In the genomic region with DNA sequence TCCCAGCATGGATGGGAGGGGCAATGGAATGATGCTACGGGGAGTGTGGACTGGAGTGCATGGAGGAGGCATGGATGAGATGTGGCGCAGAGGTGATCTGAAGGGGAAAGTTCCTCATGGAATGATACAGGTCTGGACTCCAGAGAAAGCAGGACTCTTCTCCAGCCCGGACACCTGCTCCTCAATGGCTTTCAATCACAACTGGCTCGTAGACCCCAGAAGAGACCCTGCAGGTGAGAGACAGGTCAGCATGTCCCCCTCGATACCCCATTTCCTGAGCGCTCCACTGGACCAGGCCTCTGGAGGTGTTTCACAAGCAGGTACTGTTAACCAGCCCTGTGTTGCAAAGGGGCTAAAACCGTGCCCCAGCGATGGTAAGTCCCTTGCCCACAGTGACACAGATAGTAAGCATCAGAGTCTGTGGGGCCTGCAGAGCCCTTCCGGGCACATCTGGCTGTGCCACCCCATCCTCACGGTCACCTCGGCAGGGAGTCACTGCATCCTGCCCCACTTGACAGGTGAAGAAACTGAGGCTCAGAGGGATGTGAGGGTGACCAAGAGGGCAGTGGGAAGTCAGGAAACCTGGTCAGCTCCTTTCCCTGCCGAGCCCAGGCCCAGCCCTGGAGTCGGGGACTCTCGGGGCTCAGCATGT, we compare ENCODE assay signal across 8 cellular contexts. TPM values are rescaled to one million over a fixed set of nuclear protein-coding genes. Genes with fewer than 3 reads are reported as not detected.
A peak's percentile ranks its signal among the peaks of the same experiment; 100 is the strongest.
DNase-seq lines count a peak whose midpoint lies in the region; ATAC-seq and TF ChIP-seq lines count a peak whose summit lies in the region.

No MANE protein-coding gene starts in this region.

- no peaks in the 10 kb centered on the region for H3K9me2 ChIP-seq in OCI-LY1 (ENCODE audit: low read depth, low read length)

- no peaks in the 10 kb centered on the region for H3K9me3 Mint-ChIP-seq in activated CD4-positive, alpha-beta memory T cell treated with anti-CD3 and anti-CD28 coated beads for 36 hours
- no peaks in the 10 kb centered on the region for H3K9me3 Mint-ChIP-seq in activated CD4-positive, alpha-beta memory T cell treated with anti-CD3 and anti-CD28 coated beads, Interleukin-2, amount 10 ng/mL, durations not matched to agents 7 days and 5 days
- no peaks in the 10 kb centered on the region for H3K9me3 Mint-ChIP-seq in dendritic cell treated with granulocyte-macrophage colony-stimulating factor and Interleukin-4, amounts not matched to agents 40 ng/mL and 50 ng/mL, for 4 days
- no peaks in the 10 kb centered on the region for H3K9me3 Mint-ChIP-seq in stimulated activated naive B cell treated with anti-CD40 and anti-IgM and Interleukin-4, amounts not matched to agents 10 μg/mL and 1 μg/mL and 100 μg/mL, for 72 hours

- H3K36me3 ChIP-seq in OCI-LY1 (ENCODE audit: insufficient read depth, low read length) (peaks cover 75% of the 10 kb centered on the region), H7 (replicated peaks; ENCODE audit: control insufficient read depth, insufficient read depth, low read length) (peaks cover 28% of the 10 kb centered on the region)

- no peaks in the 10 kb centered on the region for H3F3A ChIP-seq in OCI-LY1 (ENCODE audit: insufficient read depth, low read length)

- peaks cover 6% of the 10 kb centered on the region for H3K4me1 ChIP-seq in OCI-LY1 (ENCODE audit: insufficient read depth, low read length, severe bottlenecking)

- CTCF ChIA-PET in activated CD4-positive, alpha-beta memory T cell treated with anti-CD3 and anti-CD28 coated beads for 36 hours (lab: Charles Lee) = interaction anchor here (0.5 to 15.3 kb wide), 51 partner anchors 8 to 490 kb away, joined by 3 to 347 read pairs (median 5); a partner anchor contains a TSS
- CTCF ChIA-PET in activated CD4-positive, alpha-beta memory T cell treated with anti-CD3 and anti-CD28 coated beads, Interleukin-2, amount 10 ng/mL, durations not matched to agents 7 days and 5 days (lab: Charles Lee) = interaction anchor here (0.6 to 6.8 kb wide), 37 partner anchors 9 to 200 kb away, joined by 3 to 157 read pairs (median 4); a partner anchor contains a TSS

- H3K9ac ChIP-seq in OCI-LY1 (ENCODE audit: low read length) = no peak overlapping the region

- H3K27ac ChIP-seq in OCI-LY1 (ENCODE audit: low read depth, low read length, poor library complexity, severe bottlenecking) = no peak overlapping the region

- H3K4me3 Mint-ChIP-seq in activated CD4-positive, alpha-beta memory T cell treated with anti-CD3 and anti-CD28 coated beads for 36 hours = no peak overlapping the region
- H3K4me3 Mint-ChIP-seq in activated CD4-positive, alpha-beta memory T cell treated with anti-CD3 and anti-CD28 coated beads, Interleukin-2, amount 10 ng/mL, durations not matched to agents 7 days and 5 days = no peak overlapping the region
- H3K4me3 Mint-ChIP-seq in dendritic cell treated with granulocyte-macrophage colony-stimulating factor and Interleukin-4, amounts not matched to agents 40 ng/mL and 50 ng/mL, for 4 days = no peak overlapping the region
- H3K4me3 Mint-ChIP-seq in stimulated activated naive B cell treated with anti-CD40 and anti-IgM and Interleukin-4, amounts not matched to agents 10 μg/mL and 1 μg/mL and 100 μg/mL, for 72 hours = peak overlapping the region in 1 of 2 donors; percentile 44

- POLR2A ChIA-PET in activated CD4-positive, alpha-beta memory T cell treated with anti-CD3 and anti-CD28 coated beads for 36 hours (lab: Charles Lee) = interaction anchor here (0.6 to 1.6 kb wide), 6 partner anchors 11 to 92 kb away, joined by 3 to 7 read pairs (median 4); a partner anchor contains a TSS
- POLR2A ChIA-PET in activated CD4-positive, alpha-beta memory T cell treated with anti-CD3 and anti-CD28 coated beads, Interleukin-2, amount 10 ng/mL, durations not matched to agents 7 days and 5 days (lab: Charles Lee) = interaction anchor here (0.7 to 2.5 kb wide), 8 partner anchors 12 to 175 kb away, joined by 3 to 13 read pairs (median 6); a partner anchor contains a TSS

- ATAC-seq in stimulated activated naive B cell treated with anti-CD40 and anti-IgM and Interleukin-4, amounts not matched to agents 10 μg/mL and 1 μg/mL and 100 μg/mL, for 72 hours (replicated peaks) = peak; percentile 21 to 41

- H3K4me3 ChIP-seq in OCI-LY1 (ENCODE audit: low read depth, low read length, poor library complexity, severe bottlenecking) (no peak overlapping the region), H7 (ENCODE audit: insufficient read depth, low read depth, low read length) (no peak overlapping the region)

- no peak overlapping the region for H3K4me2 ChIP-seq in OCI-LY1 (ENCODE audit: low read length)

- no peaks in the 10 kb centered on the region for H4K20me1 ChIP-seq in OCI-LY1 (ENCODE audit: insufficient read depth, low read length)

- H3K36me3 Mint-ChIP-seq in activated CD4-positive, alpha-beta memory T cell treated with anti-CD3 and anti-CD28 coated beads for 36 hours = peaks cover 26% of the 10 kb centered on the region
- peaks cover 65% of the 10 kb centered on the region for H3K36me3 Mint-ChIP-seq in activated CD4-positive, alpha-beta memory T cell treated with anti-CD3 and anti-CD28 coated beads, Interleukin-2, amount 10 ng/mL, durations not matched to agents 7 days and 5 days (ENCODE audit: low read depth)
- peaks cover 12% of the 10 kb centered on the region for H3K36me3 Mint-ChIP-seq in dendritic cell treated with granulocyte-macrophage colony-stimulating factor and Interleukin-4, amounts not matched to agents 40 ng/mL and 50 ng/mL, for 4 days (ENCODE audit: low read depth)
- H3K36me3 Mint-ChIP-seq in stimulated activated naive B cell treated with anti-CD40 and anti-IgM and Interleukin-4, amounts not matched to agents 10 μg/mL and 1 μg/mL and 100 μg/mL, for 72 hours = peaks cover 19 to 35% of the 10 kb centered on the region in 2 donors

- H3K79me2 ChIP-seq in OCI-LY1 (ENCODE audit: insufficient read depth, low read length) = no peaks in the 10 kb centered on the region

- H3K4me1 Mint-ChIP-seq in activated CD4-positive, alpha-beta memory T cell treated with anti-CD3 and anti-CD28 coated beads for 36 hours (ENCODE audit: low read depth) = peaks cover 20% of the 10 kb centered on the region
- peaks cover 19% of the 10 kb centered on the region for H3K4me1 Mint-ChIP-seq in activated CD4-positive, alpha-beta memory T cell treated with anti-CD3 and anti-CD28 coated beads, Interleukin-2, amount 10 ng/mL, durations not matched to agents 7 days and 5 days
- H3K4me1 Mint-ChIP-seq in dendritic cell treated with granulocyte-macrophage colony-stimulating factor and Interleukin-4, amounts not matched to agents 40 ng/mL and 50 ng/mL, for 4 days (ENCODE audit: low read depth) = peaks cover 27% of the 10 kb centered on the region
- peaks cover 26 to 36% of the 10 kb centered on the region in 2 donors for H3K4me1 Mint-ChIP-seq in stimulated activated naive B cell treated with anti-CD40 and anti-IgM and Interleukin-4, amounts not matched to agents 10 μg/mL and 1 μg/mL and 100 μg/mL, for 72 hours

- peak overlapping the region; percentile 61 for H3K27ac Mint-ChIP-seq in activated CD4-positive, alpha-beta memory T cell treated with anti-CD3 and anti-CD28 coated beads for 36 hours
- no peak overlapping the region for H3K27ac Mint-ChIP-seq in activated CD4-positive, alpha-beta memory T cell treated with anti-CD3 and anti-CD28 coated beads, Interleukin-2, amount 10 ng/mL, durations not matched to agents 7 days and 5 days
- peak overlapping the region; percentile 50 for H3K27ac Mint-ChIP-seq in dendritic cell treated with granulocyte-macrophage colony-stimulating factor and Interleukin-4, amounts not matched to agents 40 ng/mL and 50 ng/mL, for 4 days
- H3K27ac Mint-ChIP-seq in stimulated activated naive B cell treated with anti-CD40 and anti-IgM and Interleukin-4, amounts not matched to agents 10 μg/mL and 1 μg/mL and 100 μg/mL, for 72 hours = peak overlapping the region; percentile 84

- H3K27me3 Mint-ChIP-seq in activated CD4-positive, alpha-beta memory T cell treated with anti-CD3 and anti-CD28 coated beads for 36 hours = no peaks in the 10 kb centered on the region
- H3K27me3 Mint-ChIP-seq in activated CD4-positive, alpha-beta memory T cell treated with anti-CD3 and anti-CD28 coated beads, Interleukin-2, amount 10 ng/mL, durations not matched to agents 7 days and 5 days = no peaks in the 10 kb centered on the region
- H3K27me3 Mint-ChIP-seq in dendritic cell treated with granulocyte-macrophage colony-stimulating factor and Interleukin-4, amounts not matched to agents 40 ng/mL and 50 ng/mL, for 4 days = no peaks in the 10 kb centered on the region
- H3K27me3 Mint-ChIP-seq in stimulated activated naive B cell treated with anti-CD40 and anti-IgM and Interleukin-4, amounts not matched to agents 10 μg/mL and 1 μg/mL and 100 μg/mL, for 72 hours = no peaks in the 10 kb centered on the region

- DNase-seq in activated CD4-positive, alpha-beta memory T cell treated with anti-CD3 and anti-CD28 coated beads for 36 hours = no peak
- DNase-seq in activated CD4-positive, alpha-beta memory T cell treated with anti-CD3 and anti-CD28 coated beads, Interleukin-2, amount 10 ng/mL, durations not matched to agents 7 days and 5 days = no peak
- no peak for DNase-seq in stimulated activated naive B cell treated with anti-CD40 and anti-IgM and Interleukin-4, amounts not matched to agents 10 μg/mL and 1 μg/mL and 100 μg/mL, for 72 hours
- DNase-seq in EL (no peak), H7 (no peak), NCI-H1092 treated with DMSO at 0.1 percent for 48 hours (lab: John Stamatoyannopoulos, UW) (no peak)

- H3K27me3 ChIP-seq in OCI-LY1 (ENCODE audit: insufficient read depth, low read length) = no peaks in the 10 kb centered on the region
- no peaks in the 10 kb centered on the region for H3K27me3 ChIP-seq in H7 (ENCODE audit: control insufficient read depth, insufficient read depth, low read length)

- intact Hi-C loops in activated CD4-positive, alpha-beta memory T cell treated with anti-CD3 and anti-CD28 coated beads for 36 hours (cut with micrococcal nuclease) = loop anchor here (1.0 kb wide), 1 partner anchor 92 kb away; no protein-coding TSS in a partner anchor
- intact Hi-C loops in dendritic cell treated with granulocyte-macrophage colony-stimulating factor and Interleukin-4, amounts not matched to agents 40 ng/mL and 50 ng/mL, for 4 days (cut with micrococcal nuclease) = loop anchor here (1.0 to 2.0 kb wide), 2 partner anchors 92 to 174 kb away; no protein-coding TSS in a partner anchor

- no peak overlapping the region for H2AFZ ChIP-seq in OCI-LY1 (ENCODE audit: low read length)

- TF ChIP-seq CTCF in OCI-LY1 (IDR thresholded peaks at IDR 0.05; ENCODE audit: low read length) = 0 out of 2 replicates have a peak, but pooled peaks have one; percentile 4

- no peaks in the 10 kb centered on the region for H3K9me3 ChIP-seq in OCI-LY1 (ENCODE audit: low read length)

RNA-seq across cellular contexts. Expression of a gene that starts 5.5 kb away (rescaled TPM):
- total RNA-seq in activated CD4-positive, alpha-beta memory T cell treated with anti-CD3 and anti-CD28 coated beads for 36 hours = 10 to 100 TPM; 41.5 to 42.0 TPM
- total RNA-seq in activated CD4-positive, alpha-beta memory T cell treated with anti-CD3 and anti-CD28 coated beads, Interleukin-2, amount 10 ng/mL, durations not matched to agents 7 days and 5 days = 10 to 100 TPM; 48.2 TPM
- total RNA-seq in H7 (2014; rRNA removed; shearing (Covaris generic)) = 38.3 and 45.6 TPM in 2 replicates

RNA-seq across cellular contexts. Expression of a gene that starts 12.6 kb away (rescaled TPM):
- 1 to 10 TPM in 1 of 2 experiments, under 1 TPM in 1; 0.94 to 2.9 TPM for total RNA-seq in activated CD4-positive, alpha-beta memory T cell treated with anti-CD3 and anti-CD28 coated beads for 36 hours
- 1 to 10 TPM; 1.5 to 1.9 TPM for total RNA-seq in activated CD4-positive, alpha-beta memory T cell treated with anti-CD3 and anti-CD28 coated beads, Interleukin-2, amount 10 ng/mL, durations not matched to agents 7 days and 5 days
- 0.94 and 3.4 TPM in 2 replicates for total RNA-seq in H7 (2014; rRNA removed; shearing (Covaris generic))

RNA-seq across cellular contexts. Expression of a gene that starts 26.3 kb away (rescaled TPM):
- total RNA-seq in activated CD4-positive, alpha-beta memory T cell treated with anti-CD3 and anti-CD28 coated beads for 36 hours = 10 to 100 TPM; 21.2 to 23.5 TPM
- 10 to 100 TPM; 19.4 to 21.5 TPM for total RNA-seq in activated CD4-positive, alpha-beta memory T cell treated with anti-CD3 and anti-CD28 coated beads, Interleukin-2, amount 10 ng/mL, durations not matched to agents 7 days and 5 days
- 18.5 and 24.6 TPM in 2 replicates for total RNA-seq in H7 (2014; rRNA removed; shearing (Covaris generic))

RNA-seq across cellular contexts. Expression of a gene that starts 37.7 kb away (rescaled TPM):
- total RNA-seq in activated CD4-positive, alpha-beta memory T cell treated with anti-CD3 and anti-CD28 coated beads for 36 hours = 10 to 100 TPM; 50.7 to 58.0 TPM
- 100 to 1,000 TPM; 212 to 218 TPM for total RNA-seq in activated CD4-positive, alpha-beta memory T cell treated with anti-CD3 and anti-CD28 coated beads, Interleukin-2, amount 10 ng/mL, durations not matched to agents 7 days and 5 days
- total RNA-seq in H7 (2014; rRNA removed; shearing (Covaris generic)) = 16.9 and 27.1 TPM in 2 replicates

RNA-seq across cellular contexts. Expression of a gene that starts 43.7 kb away (rescaled TPM):
- 10 to 100 TPM; 50.1 to 53.8 TPM for total RNA-seq in activated CD4-positive, alpha-beta memory T cell treated with anti-CD3 and anti-CD28 coated beads for 36 hours
- 100 to 1,000 TPM; 141 to 146 TPM for total RNA-seq in activated CD4-positive, alpha-beta memory T cell treated with anti-CD3 and anti-CD28 coated beads, Interleukin-2, amount 10 ng/mL, durations not matched to agents 7 days and 5 days
- 30.6 and 37.4 TPM in 2 replicates for total RNA-seq in H7 (2014; rRNA removed; shearing (Covaris generic))
